ENCODE assay signal across 24 cellular contexts in genomic region chr12:64931321-64931720, GRCh38.
DNase-seq lines count a peak whose midpoint lies in the region; FAIRE-seq and TF ChIP-seq lines count a peak whose summit lies in the region.
"Had no signal": no experiment of that assay in that cellular context is flagged by ENCODE, and none has a peak within 500 bp of the region (broad histone marks: within the 10 kb centered on the region; RNA-seq: fewer than 3 reads in every experiment).

No MANE protein-coding gene starts in this region.

- no peak overlapping the region for H3K4me3 ChIP-seq in bronchial epithelial cell (ENCODE audit: low read depth, low read length)
- H3K4me3 ChIP-seq in trophoblast cell (ENCODE audit: low read depth, low read length) = no peak overlapping the region
- H3K4me3 ChIP-seq: BLaER1 had no signal

- WGBS in trophoblast cell (ENCODE audit: extremely low coverage, insufficient coverage, insufficient read length) = no CpG with 5 or more reads among the region's 3 CpGs

- DNase-seq in bronchial epithelial cell (ENCODE audit: low read depth) = no peak
- peak; percentile 73 to 84 for DNase-seq in trophoblast cell
- DNase-seq in glomerular visceral epithelial cell (ENCODE audit: extremely low spot score) = no peak
- no peak for DNase-seq in HTR-8/SVneo (ENCODE audit: insufficient read length, low spot score)
- DNase-seq in mucosa of gallbladder (ENCODE audit: low spot score) = no peak
- DNase-seq: 8988T; ACHN; BE2C; C1 segment of cervical spinal cord; CD4-positive, alpha-beta memory T cell; CD4-positive, CD25-positive, alpha-beta regulatory T cell; CD8-positive, alpha-beta memory T cell; COR-L47; DMS 273 treated with DMSO at 0.1 percent for 48 hours; DMS153; DMS53; DMS79; DND-41; EL; GDM1 had no signal

- H4K8ac ChIP-seq in trophoblast cell (ENCODE audit: low read depth, low read length) = no peak overlapping the region

- H2BK5ac ChIP-seq in trophoblast cell (ENCODE audit: low read depth, low read length, poor library complexity) = no peak overlapping the region

- no peaks in the 10 kb centered on the region for H3K9me3 ChIP-seq in trophoblast cell (ENCODE audit: insufficient read depth, low read depth, low read length)
- H3K9me3 ChIP-seq: BE2C, BLaER1 had no signal

- no peaks in the 10 kb centered on the region for H3K27me3 ChIP-seq in bronchial epithelial cell (ENCODE audit: control insufficient read depth, insufficient read depth, low read length)
- H3K27me3 ChIP-seq in trophoblast cell (ENCODE audit: insufficient read depth, low read length) = no peaks in the 10 kb centered on the region
- H3K27me3 ChIP-seq: BLaER1 had no signal

- no peak overlapping the region for H3K9ac ChIP-seq in trophoblast cell (ENCODE audit: low read length)
- H3K9ac ChIP-seq: BLaER1 had no signal

- no peak overlapping the region for H2AFZ ChIP-seq in trophoblast cell (ENCODE audit: insufficient read depth, low read length, poor library complexity)

- no peak overlapping the region for H3K14ac ChIP-seq in trophoblast cell (ENCODE audit: low read length)

- no peak for TF ChIP-seq CTCF in bronchial epithelial cell (IDR thresholded peaks at IDR 0.05; ENCODE audit: insufficient read depth, low read length, severe bottlenecking)

- H3K23ac ChIP-seq in trophoblast cell (ENCODE audit: low read length) = no peak overlapping the region

- H4K12ac ChIP-seq in trophoblast cell (ENCODE audit: low read depth, low read length) = no peak overlapping the region

- H3K4ac ChIP-seq in trophoblast cell (ENCODE audit: low read depth, low read length) = no peak overlapping the region

- H2BK12ac ChIP-seq in trophoblast cell (ENCODE audit: low read length) = no peak overlapping the region

- no peak overlapping the region for H3K4me2 ChIP-seq in trophoblast cell (ENCODE audit: low read length)
- H3K4me2 ChIP-seq: BLaER1 had no signal

- no peaks in the 10 kb centered on the region for H3K79me2 ChIP-seq in trophoblast cell (ENCODE audit: control insufficient read depth, insufficient read depth, low read length, poor library complexity)

- no peaks in the 10 kb centered on the region for H3K79me1 ChIP-seq in trophoblast cell (ENCODE audit: low read length)

- no peak overlapping the region for H3K18ac ChIP-seq in trophoblast cell (ENCODE audit: low read length)

- no peak overlapping the region for H2AK5ac ChIP-seq in trophoblast cell (ENCODE audit: low read length)

- no peak overlapping the region for H4K91ac ChIP-seq in trophoblast cell (ENCODE audit: low read depth, low read length)

- H3K36me3 ChIP-seq in bronchial epithelial cell (ENCODE audit: control insufficient read depth, insufficient read depth, low read length) (no peaks in the 10 kb centered on the region), trophoblast cell (ENCODE audit: control insufficient read depth in 1 of 2, insufficient read depth in 2 of 2, low read length in 2 of 2) (no peaks in the 10 kb centered on the region)
- H3K36me3 ChIP-seq: BE2C, BLaER1 had no signal

- peaks cover 0 to 3% of the 10 kb centered on the region in 2 experiments for H3K4me1 ChIP-seq in trophoblast cell (ENCODE audit: control insufficient read depth in 1 of 2, insufficient read depth in 2 of 2, low read length in 2 of 2)
- H3K4me1 ChIP-seq: BE2C, BLaER1 had no signal

- H3K27ac ChIP-seq in trophoblast cell (ENCODE audit: low read depth, low read length) = no peak overlapping the region
- H3K27ac ChIP-seq: BLaER1 had no signal

- FAIRE-seq in bronchial epithelial cell (lab: Jason Lieb, UNC) = peak; percentile 86
- no peak for FAIRE-seq in HTR-8/SVneo (lab: Jason Lieb, UNC)
- FAIRE-seq: A204.1, GM12891, GM19239 had no signal

- H2BK120ac ChIP-seq in trophoblast cell (ENCODE audit: insufficient read depth, low read length, poor library complexity) = no peak overlapping the region

Comparison
In these comparisons a context has a peak if more than half of its experiments do, and no peak if none do; other contexts are left out.
1. DNase-seq: peak in trophoblast cell (2 of 2); none in bronchial epithelial cell (single experiment), glomerular visceral epithelial cell (single experiment), HTR-8/SVneo (single experiment) and mucosa of gallbladder (single experiment).